Comparison of ENCODE assay signal across 1 cellular context in genomic region chr1:153633747-153634665, GRCh38.
TF ChIP-seq lines count a peak whose summit lies in the region.

Gene CHTOP (plus strand): TSS chr1:153634066. CDS start chr1:153636589, 2,523 bp downstream.

TF ChIP-seq in K562, 482 proteins besides CTCF, POLR2A, EP300 and RAD21 (continued from another document and continues in another):
- TF ChIP-seq ZNF318 (IDR thresholded peaks at IDR 0.05; ENCODE audit: borderline replicate concordance in 1 of 2, low read depth in 1 of 2) (peak in 1 of 2 experiments; percentile 92; a peak in 2 of 4 replicates), SMARCC2 (IDR thresholded peaks at IDR 0.05; ENCODE audit: low read depth) (no peak), ATF1 (CRISPR knock-in tag; IDR thresholded peaks at IDR 0.05) (0 out of 2 replicates have a peak, but pooled peaks have one; percentile 7), ATF1 (tag; IDR thresholded peaks at IDR 0.05) (peak; percentile 96), TEAD2 (tag; IDR thresholded peaks at IDR 0.05) (no peak), IFI16 (CRISPR knock-in tag; IDR thresholded peaks at IDR 0.05) (no peak), SOX6 (IDR thresholded peaks at IDR 0.05) (no peak), MBD2 (IDR thresholded peaks at IDR 0.05; ENCODE audit: borderline replicate concordance, low read depth) (peak; percentile 41; the same call in 1 of the 2 replicates), TFAP4 (CRISPR knock-in tag; IDR thresholded peaks at IDR 0.05; ENCODE audit: borderline replicate concordance) (peak; percentile 84), ZNF644 (tag; IDR thresholded peaks at IDR 0.05; ENCODE audit: low read depth) (peak; percentile 37; the same call in 1 of the 2 replicates), CREB5 (CRISPR knock-in tag; IDR thresholded peaks at IDR 0.05) (no peak), NCOA6 (IDR thresholded peaks at IDR 0.05) (peak; percentile 86), ZNF436 (CRISPR knock-in tag; IDR thresholded peaks at IDR 0.05) (no peak), ZBTB12 (CRISPR knock-in tag; IDR thresholded peaks at IDR 0.05) (peak; percentile 74), CREB1 (IDR thresholded peaks at IDR 0.05) (peak; percentile 83), CREB1 (CRISPR knock-in tag; IDR thresholded peaks at IDR 0.05) (peak; percentile 82), GATAD2B (IDR thresholded peaks at IDR 0.05; ENCODE audit: borderline replicate concordance) (no peak), ZNF24 (IDR thresholded peaks at IDR 0.05) (no peak), FOXM1 (IDR thresholded peaks at IDR 0.05; ENCODE audit: low read depth) (no peak), FOXM1 (CRISPR knock-in tag; IDR thresholded peaks at IDR 0.05; ENCODE audit: low read depth) (no peak), FOXK2 (conservative IDR thresholded peaks at IDR 0.05 in 1 of 2, IDR thresholded peaks at IDR 0.05 in 1 of 2; ENCODE audit: low read depth in 2 of 2) (peak; percentile 90 to 96), HINFP (tag; conservative IDR thresholded peaks at IDR 0.05; ENCODE audit: low read depth) (peak; percentile 67), MEF2A (IDR thresholded peaks at IDR 0.05; ENCODE audit: control insufficient read depth, low read depth, low read length) (no peak), FOXJ2 (tag; IDR thresholded peaks at IDR 0.05) (peak; percentile 72), REST (CRISPR knock-in tag; IDR thresholded peaks at IDR 0.05; ENCODE audit: low read depth) (peak; percentile 67; the same call in 1 of the 2 replicates), CUX1 (CRISPR knock-in tag; IDR thresholded peaks at IDR 0.05) (no peak), HMBOX1 (IDR thresholded peaks at IDR 0.05) (no peak), NCOA4 (IDR thresholded peaks at IDR 0.05; ENCODE audit: partially characterized antibody) (no peak), RBM22 (IDR thresholded peaks at IDR 0.05; ENCODE audit: low read depth, low read length, poor library complexity, severe bottlenecking) (peak; percentile 42), ATF2 (CRISPR knock-in tag; IDR thresholded peaks at IDR 0.05) (peak; percentile 90), HMG20B (CRISPR knock-in tag; IDR thresholded peaks at IDR 0.05) (no peak)
